Comparison of ENCODE assay signal across 23 cellular contexts in genomic region chr4:184487503-184487902, GRCh38.
"Had no signal": no experiment of that assay in that cellular context is flagged by ENCODE, and none has a peak within 500 bp of the region (broad histone marks: within the 10 kb centered on the region; RNA-seq: fewer than 3 reads in every experiment).

No MANE protein-coding gene starts in this region.

- H3K27ac ChIP-seq: cardiac muscle cell, epithelial cell of prostate, foreskin keratinocyte, neutrophil, pancreas, right lobe of liver, skin epidermis, thyroid gland had no signal

- H3K4me3 ChIP-seq: cardiac muscle cell, pancreas, right lobe of liver, skin epidermis, thyroid gland had no signal

- DNase-seq: activated CD4-positive, alpha-beta memory T cell treated with anti-CD3 and anti-CD28 coated beads for 36 hours; activated CD4-positive, alpha-beta T cell treated with anti-CD3 and anti-CD28 coated beads for 48 hours; activated naive CD4-positive, alpha-beta T cell treated with Interleukin-2 at 50 U/mL for 16 hours; activated T-cell treated with anti-CD3 and anti-CD28 coated beads, Interleukin-2, amount 50 U/mL, for 48 hours; amygdala; cortex of kidney; endodermal cell; foreskin keratinocyte; left ventricle myocardium superior; pancreas; right lobe of liver; stimulated activated CD4-positive, alpha-beta T cell treated with anti-CD3 and anti-CD28 coated beads, Interleukin-1b, Interleukin-23, amount 100 ng/mL, for 48 hours; substantia nigra; T1000; thyroid gland had no signal

- H3K4me3 Mint-ChIP-seq: activated CD4-positive, alpha-beta memory T cell treated with anti-CD3 and anti-CD28 coated beads for 36 hours; endodermal cell; nephron; stimulated activated naive CD8-positive, alpha-beta T cell treated with anti-CD3 and anti-CD28 coated beads, Interleukin-15, Interleukin-2, amounts not matched to agents 100 ng/mL and 50 ng/mL, for 24 hours; T-helper 1 cell treated with Interleukin-12 subunit alpha and Interleukin-12 subunit beta and Interleukin-4 antibody, amounts not matched to agents 30 μg/mL and 1 μg/mL, for 36 hours had no signal

- ATAC-seq: foreskin keratinocyte, left ventricle myocardium superior, pancreas, right lobe of liver had no signal

- H3K9me3 Mint-ChIP-seq: stimulated activated naive CD8-positive, alpha-beta T cell treated with anti-CD3 and anti-CD28 coated beads, Interleukin-15, Interleukin-2, amounts not matched to agents 100 ng/mL and 50 ng/mL, for 24 hours had no signal

- H3K9me3 ChIP-seq: neutrophil, pancreas, right lobe of liver, thyroid gland had no signal

- H3K27ac Mint-ChIP-seq: activated CD4-positive, alpha-beta memory T cell treated with anti-CD3 and anti-CD28 coated beads for 36 hours; endodermal cell; nephron; stimulated activated naive CD8-positive, alpha-beta T cell treated with anti-CD3 and anti-CD28 coated beads, Interleukin-15, Interleukin-2, amounts not matched to agents 100 ng/mL and 50 ng/mL, for 24 hours; T-helper 1 cell treated with Interleukin-12 subunit alpha and Interleukin-12 subunit beta and Interleukin-4 antibody, amounts not matched to agents 30 μg/mL and 1 μg/mL, for 36 hours had no signal

- H3K36me3 ChIP-seq: cardiac muscle cell, neutrophil, pancreas, right lobe of liver, thyroid gland had no signal

- H3K4me1 Mint-ChIP-seq: endodermal cell, nephron had no signal

- FAIRE-seq: pancreas, urothelium cell line had no signal

- H3K27me3 Mint-ChIP-seq: stimulated activated naive CD8-positive, alpha-beta T cell treated with anti-CD3 and anti-CD28 coated beads, Interleukin-15, Interleukin-2, amounts not matched to agents 100 ng/mL and 50 ng/mL, for 24 hours had no signal

- H3K4me1 ChIP-seq: foreskin keratinocyte, pancreas, right lobe of liver, thyroid gland had no signal

- H3K27me3 ChIP-seq: cardiac muscle cell, foreskin keratinocyte, neutrophil, pancreas, right lobe of liver, thyroid gland had no signal
